ENCODE assay signal across 19 cellular contexts in the genomic region with DNA sequence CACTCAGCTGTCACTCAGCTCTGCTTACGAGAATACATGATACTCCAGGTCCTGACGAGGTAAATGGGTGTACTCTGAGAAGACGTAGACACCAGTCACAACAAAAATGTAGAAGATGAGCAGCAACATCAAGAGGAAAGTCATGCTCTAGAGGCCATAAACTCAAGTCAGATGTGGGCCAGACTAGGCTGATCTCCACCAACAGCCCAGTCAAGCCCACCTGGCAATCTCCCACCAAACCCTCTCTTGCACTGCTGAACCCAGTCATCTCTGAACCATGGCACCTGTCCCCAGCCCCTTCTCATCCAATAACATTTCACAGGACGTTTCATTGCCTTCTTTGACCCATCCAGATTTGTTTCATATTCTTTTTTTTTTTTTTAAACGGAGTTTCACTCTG. TPM values are rescaled to one million over a fixed set of nuclear protein-coding genes. Genes with fewer than 3 reads are reported as not detected.
A peak's percentile ranks its signal among the peaks of the same experiment; 100 is the strongest.
DNase-seq lines count a peak whose midpoint lies in the region; ATAC-seq and TF ChIP-seq lines count a peak whose summit lies in the region.
"Had no signal": no experiment of that assay in that cellular context is flagged by ENCODE, and none has a peak within 500 bp of the region (broad histone marks: within the 10 kb centered on the region; RNA-seq: fewer than 3 reads in every experiment).

No MANE protein-coding gene starts in this region.

- no peaks in the 10 kb centered on the region for H3F3A ChIP-seq in GM23248 (ENCODE audit: insufficient read depth)

- no peak overlapping the region for H3K9ac ChIP-seq in GM23248

- no peak overlapping the region for H3K27ac ChIP-seq in GM23248
- H3K27ac ChIP-seq in OCI-LY7 (ENCODE audit: low read depth, low read length, poor library complexity, severe bottlenecking), result no peak overlapping the region
- H3K27ac ChIP-seq: Peyer's patch had no signal

- POLR2A ChIA-PET in OCI-LY7 (lab: Charles Lee), result no interaction called here

- no peak overlapping the region for H3K4me3 ChIP-seq in GM23248
- H3K4me3 ChIP-seq in OCI-LY7 (ENCODE audit: low read depth, low read length, poor library complexity, severe bottlenecking), result no peak overlapping the region
- H3K4me3 ChIP-seq: K562, Peyer's patch had no signal

- intact Hi-C loops in OCI-LY7 (cut with micrococcal nuclease; ENCODE audit: unreplicated experiment), result no loop called here

- H3K4me2 ChIP-seq in GM23248 (ENCODE audit: unreplicated experiment) (no peak overlapping the region), OCI-LY7 (ENCODE audit: low read length) (no peak overlapping the region)

- no peak for TF ChIP-seq CTCF in OCI-LY7 (conservative IDR thresholded peaks at IDR 0.05; ENCODE audit: low read length)

- no peaks in the 10 kb centered on the region for H3K36me3 ChIP-seq in GM23248 (ENCODE audit: low read depth)
- H3K36me3 ChIP-seq in OCI-LY7 (ENCODE audit: insufficient read depth, low read length), result no peaks in the 10 kb centered on the region
- H3K36me3 ChIP-seq: Peyer's patch had no signal

- peak; percentile 23 for ATAC-seq in activated CD8-positive, alpha-beta memory T cell treated with anti-CD3 and anti-CD28 coated beads, Interleukin-2, amount 10 ng/mL, durations not matched to agents 7 days and 5 days
- ATAC-seq in GM21515 (IDR thresholded peaks at IDR 0.05; ENCODE audit: unreplicated experiment), result peak; percentile 36
- peak; percentile 45 for ATAC-seq in HG03097 (IDR thresholded peaks at IDR 0.05; ENCODE audit: low FRiP score, unreplicated experiment)
- ATAC-seq: K562 had no signal

- no peaks in the 10 kb centered on the region for H3K36me3 Mint-ChIP-seq in activated CD8-positive, alpha-beta memory T cell treated with anti-CD3 and anti-CD28 coated beads, Interleukin-2, amount 10 ng/mL, durations not matched to agents 7 days and 5 days
- H3K36me3 Mint-ChIP-seq: CD8-positive, alpha-beta memory T cell; mesothelial cell of epicardium had no signal

- H3K4me1 ChIP-seq in GM23248 (ENCODE audit: insufficient read depth) (no peaks in the 10 kb centered on the region), OCI-LY7 (ENCODE audit: insufficient read depth, low read length, poor library complexity, severe bottlenecking) (no peaks in the 10 kb centered on the region)
- H3K4me1 ChIP-seq: Peyer's patch had no signal

- H2AFZ ChIP-seq in GM23248, result no peak overlapping the region
- no peak overlapping the region; the same call in 1 of the 2 replicates for H2AFZ ChIP-seq in OCI-LY7 (ENCODE audit: low read length)

- no peaks in the 10 kb centered on the region for H3K9me3 ChIP-seq in GM23248 (ENCODE audit: low read depth)
- H3K9me3 ChIP-seq in OCI-LY7 (ENCODE audit: low read length), result no peaks in the 10 kb centered on the region
- H3K9me3 ChIP-seq: Peyer's patch had no signal

- DNase-seq in activated CD8-positive, alpha-beta memory T cell treated with anti-CD3 and anti-CD28 coated beads, Interleukin-2, amount 10 ng/mL, durations not matched to agents 7 days and 5 days, result no peak
- DNase-seq in activated CD8-positive, alpha-beta memory T cell treated with anti-CD3 and anti-CD28 coated beads, Interleukin-2, amount 50 U/mL, for 48 hours, result no peak
- DNase-seq in GM23248 (no peak), OCI-LY7 (ENCODE audit: low spot score) (no peak), NCI-H2196 (lab: John Stamatoyannopoulos, UW; ENCODE audit: unreplicated experiment) (no peak)
- no peak for DNase-seq in effector CD4-positive, alpha-beta T cell
- DNase-seq: activated T-cell treated with anti-CD3 and anti-CD28 coated beads, Interleukin-2, amount 50 U/mL, for 48 hours; CD8-positive, alpha-beta memory T cell; HCEC 1CT; NCI-H1436 treated with DMSO at 0.1 percent for 48 hours; NCI-H446 treated with DMSO at 0.1 percent for 48 hours; nucleus accumbens; Peyer's patch had no signal

- no TSS peak for BruUV-seq in OCI-LY7 (replicated peaks; lab: Mats Ljungman, UMichigan)

- H4K20me1 ChIP-seq in GM23248 (ENCODE audit: insufficient read depth) (no peaks in the 10 kb centered on the region), OCI-LY7 (ENCODE audit: insufficient read depth, low read length) (no peaks in the 10 kb centered on the region)

- peaks cover 10% of the 10 kb centered on the region for H3K4me1 Mint-ChIP-seq in activated CD8-positive, alpha-beta memory T cell treated with anti-CD3 and anti-CD28 coated beads, Interleukin-2, amount 10 ng/mL, durations not matched to agents 7 days and 5 days
- H3K4me1 Mint-ChIP-seq: CD8-positive, alpha-beta memory T cell; mesothelial cell of epicardium had no signal

- CTCF ChIA-PET in activated CD8-positive, alpha-beta memory T cell treated with anti-CD3 and anti-CD28 coated beads, Interleukin-2, amount 10 ng/mL, durations not matched to agents 7 days and 5 days (lab: Charles Lee), result no interaction called here
- CTCF ChIA-PET in OCI-LY7 (lab: Charles Lee; ENCODE audit: unreplicated experiment), result no interaction called here

- H3K9me3 Mint-ChIP-seq in activated CD8-positive, alpha-beta memory T cell treated with anti-CD3 and anti-CD28 coated beads, Interleukin-2, amount 10 ng/mL, durations not matched to agents 7 days and 5 days (ENCODE audit: low read depth), result no peaks in the 10 kb centered on the region

- peak overlapping the region; percentile 1 for H3K4me3 Mint-ChIP-seq in activated CD8-positive, alpha-beta memory T cell treated with anti-CD3 and anti-CD28 coated beads, Interleukin-2, amount 10 ng/mL, durations not matched to agents 7 days and 5 days
- H3K4me3 Mint-ChIP-seq: CD8-positive, alpha-beta memory T cell; mesothelial cell of epicardium had no signal

- H3K27me3 ChIP-seq in GM23248 (replicated peaks; ENCODE audit: insufficient read depth), result no peaks in the 10 kb centered on the region
- H3K27me3 ChIP-seq: Peyer's patch had no signal

- H3K27ac Mint-ChIP-seq in activated CD8-positive, alpha-beta memory T cell treated with anti-CD3 and anti-CD28 coated beads, Interleukin-2, amount 10 ng/mL, durations not matched to agents 7 days and 5 days, result peak overlapping the region; percentile 48
- H3K27ac Mint-ChIP-seq: CD8-positive, alpha-beta memory T cell; mesothelial cell of epicardium had no signal

- H3K9me2 ChIP-seq in GM23248 (ENCODE audit: insufficient read depth) (no peaks in the 10 kb centered on the region), OCI-LY7 (ENCODE audit: insufficient read depth, low read length) (no peaks in the 10 kb centered on the region)

- 65 to 68% methylated on average over 5 of the region's 5 CpGs for WGBS in GM23248 (ENCODE audit: low coverage in 1 of 2, low lambda C conversion rate in 2 of 2, missing lambda C conversion rate in 2 of 2), 2 experiments

- H3K79me2 ChIP-seq in GM23248 (ENCODE audit: insufficient read depth) (no peaks in the 10 kb centered on the region), OCI-LY7 (ENCODE audit: insufficient read depth, low read depth, low read length) (no peaks in the 10 kb centered on the region)

- H3K27me3 Mint-ChIP-seq in activated CD8-positive, alpha-beta memory T cell treated with anti-CD3 and anti-CD28 coated beads, Interleukin-2, amount 10 ng/mL, durations not matched to agents 7 days and 5 days, result peaks cover 8% of the 10 kb centered on the region

- in situ Hi-C loops in GM23248 (cut with MboI), result no loop called here

RNA-seq across cellular contexts. Expression of a gene that starts 10.8 kb away (rescaled TPM):
- 100 to 1,000 TPM; 247 to 293 TPM for total RNA-seq in activated CD8-positive, alpha-beta memory T cell treated with anti-CD3 and anti-CD28 coated beads, Interleukin-2, amount 10 ng/mL, durations not matched to agents 7 days and 5 days
- total RNA-seq in GM23248 (2014; rRNA removed; shearing (Covaris generic)), result 215 and 224 TPM in 2 replicates
- polyA plus RNA-seq in GM23248 (2016; fragmentation: Nextera tagmentation; extraction: Ambion mirVana), result 1,087 and 1,111 TPM in 2 replicates
- total RNA-seq in OCI-LY7 (2014; rRNA removed; shearing (Covaris generic)), result 79.1 and 82.1 TPM in 2 replicates
- total RNA-seq in OCI-LY7 (2022), result 243 and 293 TPM in 2 replicates

RNA-seq across cellular contexts. Expression of a gene that starts 41.4 kb away (rescaled TPM):
- total RNA-seq in activated CD8-positive, alpha-beta memory T cell treated with anti-CD3 and anti-CD28 coated beads, Interleukin-2, amount 10 ng/mL, durations not matched to agents 7 days and 5 days, result 1 to 10 TPM in 1 of 2 experiments, under 1 TPM in 1; 0.49 to 1.0 TPM
- total RNA-seq in GM23248 (2014; rRNA removed; shearing (Covaris generic)), result 5.2 and 6.4 TPM in 2 replicates
- polyA plus RNA-seq in GM23248 (2016; fragmentation: Nextera tagmentation; extraction: Ambion mirVana), result 1.4 and 1.5 TPM in 2 replicates
- 296 and 306 TPM in 2 replicates for total RNA-seq in OCI-LY7 (2014; rRNA removed; shearing (Covaris generic))
- 116 and 134 TPM in 2 replicates for total RNA-seq in OCI-LY7 (2022)

RNA-seq across cellular contexts. Expression of a gene that starts 41.7 kb away (rescaled TPM):
- not detected for total RNA-seq in activated CD8-positive, alpha-beta memory T cell treated with anti-CD3 and anti-CD28 coated beads, Interleukin-2, amount 10 ng/mL, durations not matched to agents 7 days and 5 days
- total RNA-seq in GM23248 (2014; rRNA removed; shearing (Covaris generic)), result not detected in 2 replicates
- not detected in 2 replicates for polyA plus RNA-seq in GM23248 (2016; fragmentation: Nextera tagmentation; extraction: Ambion mirVana)
- 0.16 and 0.28 TPM in 2 replicates for total RNA-seq in OCI-LY7 (2014; rRNA removed; shearing (Covaris generic))
- total RNA-seq in OCI-LY7 (2022), result 4.0 and 6.1 TPM in 2 replicates
- total RNA-seq: CD8-positive, alpha-beta memory T cell; chondrocyte; endothelial cell of umbilical vein had no signal
- polyA plus RNA-seq: CD8-positive, alpha-beta memory T cell; endothelial cell of umbilical vein had no signal

RNA-seq across cellular contexts. Expression of a gene that starts 56.7 kb away (rescaled TPM):
- 100 to 1,000 TPM; 804 to 808 TPM for total RNA-seq in activated CD8-positive, alpha-beta memory T cell treated with anti-CD3 and anti-CD28 coated beads, Interleukin-2, amount 10 ng/mL, durations not matched to agents 7 days and 5 days
- 996 and 1,573 TPM in 2 replicates for total RNA-seq in GM23248 (2014; rRNA removed; shearing (Covaris generic))
- polyA plus RNA-seq in GM23248 (2016; fragmentation: Nextera tagmentation; extraction: Ambion mirVana), result 3,240 and 3,311 TPM in 2 replicates
- total RNA-seq in OCI-LY7 (2014; rRNA removed; shearing (Covaris generic)), result 581 and 622 TPM in 2 replicates
- total RNA-seq in OCI-LY7 (2022), result 1,328 and 1,370 TPM in 2 replicates

Comparison
In these comparisons a context has a peak if more than half of its experiments do, and no peak if none do; other contexts are left out.
1. RNA of a gene that starts 41.4 kb away (total RNA-seq): 116 to 306 TPM in OCI-LY7; 5.2 to 6.4 TPM in GM23248 and 0.49 to 1.0 TPM in activated CD8-positive, alpha-beta memory T cell treated with anti-CD3 and anti-CD28 coated beads, Interleukin-2, amount 10 ng/mL, durations not matched to agents 7 days and 5 days; every median in the first group is over 10 times any median in the second.
2. Peak in every context shown above with its lines, with median percentiles within 50 percentile points of each other: ATAC-seq.